ENCODE assay signal across 35 cellular contexts in genomic region chr12:106157802-106158201, GRCh38. TPM values are rescaled to one million over a fixed set of nuclear protein-coding genes. Genes with fewer than 3 reads are reported as not detected.
"Had no signal": no experiment of that assay in that cellular context is flagged by ENCODE, and none has a peak within 500 bp of the region (broad histone marks: within the 10 kb centered on the region; RNA-seq: fewer than 3 reads in every experiment).

No MANE protein-coding gene starts in this region.

- H3K27ac Mint-ChIP-seq: activated B cell treated with CpG ODN at 0.5 μM for 24 hours; activated CD4-positive, alpha-beta memory T cell treated with anti-CD3 and anti-CD28 coated beads, Interleukin-2, amount 10 ng/mL, durations not matched to agents 7 days and 5 days; activated CD4-positive, alpha-beta T cell treated with anti-CD3 and anti-CD28 coated beads, Interleukin-2, amount 10 ng/mL, durations not matched to agents 24 days and 14 days; activated CD8-positive, alpha-beta memory T cell treated with anti-CD3 and anti-CD28 coated beads, Interleukin-2, amount 10 ng/mL, durations not matched to agents 7 days and 5 days; activated CD8-positive, alpha-beta T cell treated with anti-CD3 and anti-CD28 coated beads, Interleukin-2, amount 10 ng/mL, durations not matched to agents 7 days and 5 days; activated naive CD4-positive, alpha-beta T cell treated with anti-CD3 and anti-CD28 coated beads, Interleukin-2, amount 10 ng/mL, durations not matched to agents 7 days and 5 days; activated naive CD4-positive, alpha-beta T cell treated with anti-CD3 and anti-CD28 coated beads, Interleukin-2, amount 50 U/mL, for 24 hours; activated naive CD8-positive, alpha-beta T cell; activated naive CD8-positive, alpha-beta T cell treated with anti-CD3 and anti-CD28 coated beads, Interleukin-2, amount 10 ng/mL, durations not matched to agents 7 days and 5 days; activated naive CD8-positive, alpha-beta T cell treated with anti-CD3 and anti-CD28 coated beads, Interleukin-2, amount 50 U/mL, for 24 hours; activated T-cell treated with anti-CD3 and anti-CD28 coated beads, Interleukin-2, amount 50 U/mL, for 24 hours; activated T-helper 2 cell treated with anti-CD3 and anti-CD28 coated beads, Interferon-gamma antibody, Interleukin-2, Interleukin-4, amounts not matched to agents 10 μg/mL and 5 μg/mL and 100 μg/mL, durations not matched to agents 14 hours and 24 hours and 36 hours; T-cell; T-helper 17 cell had no signal

- H3K27me3 ChIP-seq: body of pancreas, brain microvascular endothelial cell, breast epithelium had no signal

- H3K4me1 ChIP-seq: adrenal gland, body of pancreas, breast epithelium had no signal

- FAIRE-seq: astrocyte, TTC549 had no signal

- ATAC-seq: activated CD8-positive, alpha-beta memory T cell treated with anti-CD3 and anti-CD28 coated beads, Interleukin-2, amount 10 ng/mL, durations not matched to agents 7 days and 5 days; activated CD8-positive, alpha-beta T cell treated with anti-CD3 and anti-CD28 coated beads, Interleukin-2, amount 10 ng/mL, durations not matched to agents 7 days and 5 days; activated naive CD8-positive, alpha-beta T cell treated with anti-CD3 and anti-CD28 coated beads, Interleukin-2, amount 50 U/mL, for 24 hours; body of pancreas; T-cell; T-helper 17 cell had no signal

- H3K9me3 Mint-ChIP-seq: activated B cell treated with CpG ODN at 0.5 μM for 24 hours; activated CD4-positive, alpha-beta memory T cell treated with anti-CD3 and anti-CD28 coated beads, Interleukin-2, amount 10 ng/mL, durations not matched to agents 7 days and 5 days; activated CD4-positive, alpha-beta T cell treated with anti-CD3 and anti-CD28 coated beads, Interleukin-2, amount 10 ng/mL, durations not matched to agents 24 days and 14 days; activated naive CD4-positive, alpha-beta T cell treated with anti-CD3 and anti-CD28 coated beads, Interleukin-2, amount 10 ng/mL, durations not matched to agents 7 days and 5 days; activated naive CD4-positive, alpha-beta T cell treated with anti-CD3 and anti-CD28 coated beads, Interleukin-2, amount 50 U/mL, for 24 hours; activated naive CD8-positive, alpha-beta T cell treated with anti-CD3 and anti-CD28 coated beads, Interleukin-2, amount 10 ng/mL, durations not matched to agents 7 days and 5 days; activated naive CD8-positive, alpha-beta T cell treated with anti-CD3 and anti-CD28 coated beads, Interleukin-2, amount 50 U/mL, for 24 hours; activated T-cell treated with anti-CD3 and anti-CD28 coated beads, Interleukin-2, amount 50 U/mL, for 24 hours; activated T-helper 2 cell treated with anti-CD3 and anti-CD28 coated beads, Interferon-gamma antibody, Interleukin-2, Interleukin-4, amounts not matched to agents 10 μg/mL and 5 μg/mL and 100 μg/mL, durations not matched to agents 14 hours and 24 hours and 36 hours; T-cell had no signal

- H3K4me1 Mint-ChIP-seq: activated B cell treated with CpG ODN at 0.5 μM for 24 hours; activated CD4-positive, alpha-beta memory T cell treated with anti-CD3 and anti-CD28 coated beads, Interleukin-2, amount 10 ng/mL, durations not matched to agents 7 days and 5 days; activated CD4-positive, alpha-beta T cell treated with anti-CD3 and anti-CD28 coated beads, Interleukin-2, amount 10 ng/mL, durations not matched to agents 24 days and 14 days; activated CD8-positive, alpha-beta memory T cell treated with anti-CD3 and anti-CD28 coated beads, Interleukin-2, amount 10 ng/mL, durations not matched to agents 7 days and 5 days; activated naive CD4-positive, alpha-beta T cell treated with anti-CD3 and anti-CD28 coated beads, Interleukin-2, amount 10 ng/mL, durations not matched to agents 7 days and 5 days; activated naive CD4-positive, alpha-beta T cell treated with anti-CD3 and anti-CD28 coated beads, Interleukin-2, amount 50 U/mL, for 24 hours; activated naive CD8-positive, alpha-beta T cell treated with anti-CD3 and anti-CD28 coated beads, Interleukin-2, amount 10 ng/mL, durations not matched to agents 7 days and 5 days; activated naive CD8-positive, alpha-beta T cell treated with anti-CD3 and anti-CD28 coated beads, Interleukin-2, amount 50 U/mL, for 24 hours; T-cell; T-helper 17 cell had no signal

- H3K9me3 ChIP-seq: adrenal gland, body of pancreas, breast epithelium had no signal

- H3K4me3 ChIP-seq: adrenal gland, body of pancreas, breast epithelium had no signal

- DNase-seq: activated B cell treated with CpG ODN at 0.5 μM for 24 hours; activated CD4-positive, alpha-beta memory T cell treated with anti-CD3 and anti-CD28 coated beads, Interleukin-2, amount 10 ng/mL, durations not matched to agents 7 days and 5 days; activated CD4-positive, alpha-beta T cell treated with anti-CD3 and anti-CD28 coated beads for 4 hours; activated CD4-positive, alpha-beta T cell treated with anti-CD3 and anti-CD28 coated beads, Interleukin-2, amount 10 ng/mL, durations not matched to agents 24 days and 14 days; activated CD4-positive, alpha-beta T cell treated with anti-CD3 and anti-CD28 coated beads, Interleukin-2, amount 50 U/mL, for 1 hour; activated CD4-positive, alpha-beta T cell treated with anti-CD3 and anti-CD28 coated beads, Interleukin-2, amount 50 U/mL, for 4 hours; activated CD4-positive, CD25-positive, alpha-beta regulatory T cell treated with anti-CD3 and anti-CD28 coated beads, Interleukin-2, amount 50 U/mL, for 72 hours; activated CD8-positive, alpha-beta memory T cell treated with anti-CD3 and anti-CD28 coated beads for 24 hours; activated CD8-positive, alpha-beta memory T cell treated with anti-CD3 and anti-CD28 coated beads, Interleukin-2, amount 10 ng/mL, durations not matched to agents 7 days and 5 days; activated CD8-positive, alpha-beta memory T cell treated with anti-CD3 and anti-CD28 coated beads, Interleukin-2, amount 50 U/mL, for 48 hours; activated CD8-positive, alpha-beta T cell treated with anti-CD3 and anti-CD28 coated beads, Interleukin-2, amount 10 ng/mL, durations not matched to agents 7 days and 5 days; activated effector memory CD4-positive, alpha-beta T cell treated with Interleukin-2 at 50 U/mL for 16 hours; activated gamma-delta T cell; activated naive CD4-positive, alpha-beta T cell treated with anti-CD3 and anti-CD28 coated beads, Interleukin-2, amount 10 ng/mL, durations not matched to agents 7 days and 5 days; activated naive CD4-positive, alpha-beta T cell treated with Interleukin-2 at 50 U/mL for 16 hours; activated naive CD8-positive, alpha-beta T cell treated with anti-CD3 and anti-CD28 coated beads, Interleukin-2, amount 10 ng/mL, durations not matched to agents 7 days and 5 days; activated naive CD8-positive, alpha-beta T cell treated with anti-CD3 and anti-CD28 coated beads, Interleukin-2, amount 50 U/mL, for 24 hours; activated T-cell treated with anti-CD3 and anti-CD28 coated beads, Interleukin-2, amount 50 U/mL, for 24 hours; activated T-cell treated with anti-CD3 and anti-CD28 coated beads, Interleukin-2, amount 50 U/mL, for 48 hours; adrenal gland; amniotic stem cell; aorta; body of pancreas; brain microvascular endothelial cell; central memory CD4-positive, alpha-beta T cell; T-cell; T-helper 17 cell had no signal

- H3K4me3 Mint-ChIP-seq: activated B cell treated with CpG ODN at 0.5 μM for 24 hours; activated CD4-positive, alpha-beta memory T cell treated with anti-CD3 and anti-CD28 coated beads, Interleukin-2, amount 10 ng/mL, durations not matched to agents 7 days and 5 days; activated CD4-positive, alpha-beta T cell treated with anti-CD3 and anti-CD28 coated beads, Interleukin-2, amount 10 ng/mL, durations not matched to agents 24 days and 14 days; activated CD8-positive, alpha-beta memory T cell treated with anti-CD3 and anti-CD28 coated beads, Interleukin-2, amount 10 ng/mL, durations not matched to agents 7 days and 5 days; activated CD8-positive, alpha-beta T cell treated with anti-CD3 and anti-CD28 coated beads, Interleukin-2, amount 10 ng/mL, durations not matched to agents 7 days and 5 days; activated naive CD4-positive, alpha-beta T cell treated with anti-CD3 and anti-CD28 coated beads, Interleukin-2, amount 10 ng/mL, durations not matched to agents 7 days and 5 days; activated naive CD4-positive, alpha-beta T cell treated with anti-CD3 and anti-CD28 coated beads, Interleukin-2, amount 50 U/mL, for 24 hours; activated naive CD8-positive, alpha-beta T cell; activated naive CD8-positive, alpha-beta T cell treated with anti-CD3 and anti-CD28 coated beads, Interleukin-2, amount 10 ng/mL, durations not matched to agents 7 days and 5 days; activated naive CD8-positive, alpha-beta T cell treated with anti-CD3 and anti-CD28 coated beads, Interleukin-2, amount 50 U/mL, for 24 hours; activated T-cell treated with anti-CD3 and anti-CD28 coated beads, Interleukin-2, amount 50 U/mL, for 24 hours; T-cell; T-helper 17 cell had no signal

- H3K36me3 Mint-ChIP-seq: activated CD8-positive, alpha-beta memory T cell treated with anti-CD3 and anti-CD28 coated beads, Interleukin-2, amount 10 ng/mL, durations not matched to agents 7 days and 5 days; activated naive CD4-positive, alpha-beta T cell treated with anti-CD3 and anti-CD28 coated beads, Interleukin-2, amount 10 ng/mL, durations not matched to agents 7 days and 5 days; activated naive CD4-positive, alpha-beta T cell treated with anti-CD3 and anti-CD28 coated beads, Interleukin-2, amount 50 U/mL, for 24 hours; activated naive CD8-positive, alpha-beta T cell; activated naive CD8-positive, alpha-beta T cell treated with anti-CD3 and anti-CD28 coated beads, Interleukin-2, amount 10 ng/mL, durations not matched to agents 7 days and 5 days; T-cell had no signal

- H3K27ac ChIP-seq: adrenal gland, body of pancreas, brain microvascular endothelial cell, breast epithelium, VCaP had no signal

- H3K36me3 ChIP-seq: adrenal gland, brain microvascular endothelial cell, breast epithelium had no signal

RNA-seq across cellular contexts. Expression of gene NUAK1, which starts 19.0 kb away (rescaled TPM):
- total RNA-seq: activated B cell treated with CpG ODN at 0.5 μM for 24 hours; activated CD4-positive, alpha-beta memory T cell treated with anti-CD3 and anti-CD28 coated beads, Interleukin-2, amount 10 ng/mL, durations not matched to agents 7 days and 5 days; activated CD4-positive, alpha-beta T cell treated with anti-CD3 and anti-CD28 coated beads, Interleukin-2, amount 10 ng/mL, durations not matched to agents 24 days and 14 days; activated CD8-positive, alpha-beta memory T cell treated with anti-CD3 and anti-CD28 coated beads, Interleukin-2, amount 10 ng/mL, durations not matched to agents 7 days and 5 days; activated CD8-positive, alpha-beta T cell treated with anti-CD3 and anti-CD28 coated beads, Interleukin-2, amount 10 ng/mL, durations not matched to agents 7 days and 5 days; activated naive CD8-positive, alpha-beta T cell treated with anti-CD3 and anti-CD28 coated beads, Interleukin-2, amount 10 ng/mL, durations not matched to agents 7 days and 5 days; T-helper 2 cell treated with Interferon-gamma antibody and Interleukin-4, amounts not matched to agents 100 ng/mL and 5 ng/mL, for 36 hours had no signal
